In the genomic region with DNA sequence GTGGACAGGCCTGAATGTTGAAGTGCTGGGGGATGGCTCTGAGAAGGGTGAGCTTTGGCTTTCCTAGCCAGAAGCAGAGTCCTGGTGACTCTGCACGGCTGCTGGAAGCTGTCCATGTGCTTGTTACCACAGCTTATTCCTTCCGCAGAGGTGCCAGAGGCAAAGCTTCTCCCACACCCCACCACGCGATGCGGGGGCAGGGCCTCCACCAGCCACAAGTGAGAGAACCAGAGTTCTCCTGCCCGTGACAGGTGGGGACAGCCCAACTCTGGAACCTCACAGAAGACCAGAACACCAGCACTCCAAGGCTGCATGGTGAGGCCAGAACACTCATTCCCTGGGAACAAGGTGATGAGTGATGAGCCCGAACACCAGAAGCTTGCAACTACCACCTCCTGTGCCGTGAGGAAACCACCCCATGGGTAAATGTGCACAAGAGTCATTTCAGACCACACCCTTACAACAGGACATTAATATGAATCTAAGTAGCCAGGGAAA, we compare ENCODE assay signal across 2 cellular contexts.
A peak's percentile ranks its signal among the peaks of the same experiment; 100 is the strongest.
TF ChIP-seq lines count a peak whose summit lies in the region.

No MANE protein-coding gene starts in this region.

TF ChIP-seq in endothelial cell of umbilical vein, 7 proteins besides CTCF, POLR2A, EP300 and RAD21:
- TF ChIP-seq, protein P1, sequence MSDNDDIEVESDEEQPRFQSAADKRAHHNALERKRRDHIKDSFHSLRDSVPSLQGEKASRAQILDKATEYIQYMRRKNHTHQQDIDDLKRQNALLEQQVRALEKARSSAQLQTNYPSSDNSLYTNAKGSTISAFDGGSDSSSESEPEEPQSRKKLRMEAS (IDR thresholded peaks at IDR 0.05; ENCODE audit: insufficient read depth, insufficient read length): no peak
- no peak for TF ChIP-seq GATA2 (IDR thresholded peaks at IDR 0.05; ENCODE audit: insufficient read depth, insufficient read length, low read depth, low read length)
- no peak for TF ChIP-seq JUN (IDR thresholded peaks at IDR 0.05; ENCODE audit: borderline replicate concordance, insufficient read depth, insufficient read length, low read depth)
- no peak for TF ChIP-seq FOS (IDR thresholded peaks at IDR 0.05; ENCODE audit: borderline replicate concordance, insufficient read depth, low read length)
- no peak for TF ChIP-seq POLR2AphosphoS5 (IDR thresholded peaks at IDR 0.05; ENCODE audit: insufficient read depth, low read depth, low read length)
- no peak for TF ChIP-seq EZH2 (IDR thresholded peaks at IDR 0.05; ENCODE audit: borderline replicate concordance, low read depth, low read length, severe bottlenecking)
- TF ChIP-seq MYC (IDR thresholded peaks at IDR 0.05; ENCODE audit: low read depth, low read length): no peak

TF ChIP-seq in HepG2, 621 proteins besides CTCF, POLR2A, EP300 and RAD21:
- TF ChIP-seq AGO2 (optimal IDR thresholded peaks at IDR 0.05; ENCODE audit: low read depth, low read length): peak; percentile 89
- TF ChIP-seq, protein P2, sequence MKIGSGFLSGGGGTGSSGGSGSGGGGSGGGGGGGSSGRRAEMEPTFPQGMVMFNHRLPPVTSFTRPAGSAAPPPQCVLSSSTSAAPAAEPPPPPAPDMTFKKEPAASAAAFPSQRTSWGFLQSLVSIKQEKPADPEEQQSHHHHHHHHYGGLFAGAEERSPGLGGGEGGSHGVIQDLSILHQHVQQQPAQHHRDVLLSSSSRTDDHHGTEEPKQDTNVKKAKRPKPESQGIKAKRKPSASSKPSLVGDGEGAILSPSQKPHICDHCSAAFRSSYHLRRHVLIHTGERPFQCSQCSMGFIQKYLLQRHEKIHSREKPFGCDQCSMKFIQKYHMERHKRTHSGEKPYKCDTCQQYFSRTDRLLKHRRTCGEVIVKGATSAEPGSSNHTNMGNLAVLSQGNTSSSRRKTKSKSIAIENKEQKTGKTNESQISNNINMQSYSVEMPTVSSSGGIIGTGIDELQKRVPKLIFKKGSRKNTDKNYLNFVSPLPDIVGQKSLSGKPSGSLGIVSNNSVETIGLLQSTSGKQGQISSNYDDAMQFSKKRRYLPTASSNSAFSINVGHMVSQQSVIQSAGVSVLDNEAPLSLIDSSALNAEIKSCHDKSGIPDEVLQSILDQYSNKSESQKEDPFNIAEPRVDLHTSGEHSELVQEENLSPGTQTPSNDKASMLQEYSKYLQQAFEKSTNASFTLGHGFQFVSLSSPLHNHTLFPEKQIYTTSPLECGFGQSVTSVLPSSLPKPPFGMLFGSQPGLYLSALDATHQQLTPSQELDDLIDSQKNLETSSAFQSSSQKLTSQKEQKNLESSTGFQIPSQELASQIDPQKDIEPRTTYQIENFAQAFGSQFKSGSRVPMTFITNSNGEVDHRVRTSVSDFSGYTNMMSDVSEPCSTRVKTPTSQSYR (CRISPR knock-in tag; IDR thresholded peaks at IDR 0.05; ENCODE audit: borderline replicate concordance): peak; percentile 52; the same call in 1 of the 2 replicates
- peak; percentile 63 for TF ChIP-seq POLR2G (IDR thresholded peaks at IDR 0.05; ENCODE audit: low read depth, low read length)
- TF ChIP-seq, protein P3, sequence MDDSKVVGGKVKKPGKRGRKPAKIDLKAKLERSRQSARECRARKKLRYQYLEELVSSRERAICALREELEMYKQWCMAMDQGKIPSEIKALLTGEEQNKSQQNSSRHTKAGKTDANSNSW (CRISPR knock-in tag; IDR thresholded peaks at IDR 0.05; ENCODE audit: borderline replicate concordance): 0 out of 2 replicates have a peak, but pooled peaks have one; percentile 30
- TF ChIP-seq SRY (CRISPR knock-in tag; IDR thresholded peaks at IDR 0.05): peak; percentile 44; the same call in 1 of the 2 replicates
- no peak for TF ChIP-seq ZNF446 (CRISPR knock-in tag; IDR thresholded peaks at IDR 0.05)
- 0 out of 2 replicates have a peak, but pooled peaks have one; percentile 23 for TF ChIP-seq ZNF768 (CRISPR knock-in tag; IDR thresholded peaks at IDR 0.05)
- 0 out of 2 replicates have a peak, but pooled peaks have one; percentile 28 for TF ChIP-seq KDM2A (CRISPR knock-in tag; IDR thresholded peaks at IDR 0.05; ENCODE audit: borderline replicate concordance, low read depth)
- TF ChIP-seq, protein P4, sequence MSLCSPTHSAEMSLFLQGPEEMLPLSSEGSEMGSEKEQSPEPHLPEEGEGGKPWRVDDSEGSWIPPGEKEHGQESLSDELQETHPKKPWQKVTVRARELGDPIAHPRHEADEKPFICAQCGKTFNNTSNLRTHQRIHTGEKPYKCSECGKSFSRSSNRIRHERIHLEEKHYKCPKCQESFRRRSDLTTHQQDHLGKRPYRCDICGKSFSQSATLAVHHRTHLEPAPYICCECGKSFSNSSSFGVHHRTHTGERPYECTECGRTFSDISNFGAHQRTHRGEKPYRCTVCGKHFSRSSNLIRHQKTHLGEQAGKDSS (CRISPR knock-in tag; IDR thresholded peaks at IDR 0.05; ENCODE audit: borderline replicate concordance, low read depth): 0 out of 2 replicates have a peak, but pooled peaks have one; percentile 1
- TF ChIP-seq ZNF274 (CRISPR knock-in tag; IDR thresholded peaks at IDR 0.05): 0 out of 2 replicates have a peak, but pooled peaks have one; percentile 29
- TF ChIP-seq, protein P5, sequence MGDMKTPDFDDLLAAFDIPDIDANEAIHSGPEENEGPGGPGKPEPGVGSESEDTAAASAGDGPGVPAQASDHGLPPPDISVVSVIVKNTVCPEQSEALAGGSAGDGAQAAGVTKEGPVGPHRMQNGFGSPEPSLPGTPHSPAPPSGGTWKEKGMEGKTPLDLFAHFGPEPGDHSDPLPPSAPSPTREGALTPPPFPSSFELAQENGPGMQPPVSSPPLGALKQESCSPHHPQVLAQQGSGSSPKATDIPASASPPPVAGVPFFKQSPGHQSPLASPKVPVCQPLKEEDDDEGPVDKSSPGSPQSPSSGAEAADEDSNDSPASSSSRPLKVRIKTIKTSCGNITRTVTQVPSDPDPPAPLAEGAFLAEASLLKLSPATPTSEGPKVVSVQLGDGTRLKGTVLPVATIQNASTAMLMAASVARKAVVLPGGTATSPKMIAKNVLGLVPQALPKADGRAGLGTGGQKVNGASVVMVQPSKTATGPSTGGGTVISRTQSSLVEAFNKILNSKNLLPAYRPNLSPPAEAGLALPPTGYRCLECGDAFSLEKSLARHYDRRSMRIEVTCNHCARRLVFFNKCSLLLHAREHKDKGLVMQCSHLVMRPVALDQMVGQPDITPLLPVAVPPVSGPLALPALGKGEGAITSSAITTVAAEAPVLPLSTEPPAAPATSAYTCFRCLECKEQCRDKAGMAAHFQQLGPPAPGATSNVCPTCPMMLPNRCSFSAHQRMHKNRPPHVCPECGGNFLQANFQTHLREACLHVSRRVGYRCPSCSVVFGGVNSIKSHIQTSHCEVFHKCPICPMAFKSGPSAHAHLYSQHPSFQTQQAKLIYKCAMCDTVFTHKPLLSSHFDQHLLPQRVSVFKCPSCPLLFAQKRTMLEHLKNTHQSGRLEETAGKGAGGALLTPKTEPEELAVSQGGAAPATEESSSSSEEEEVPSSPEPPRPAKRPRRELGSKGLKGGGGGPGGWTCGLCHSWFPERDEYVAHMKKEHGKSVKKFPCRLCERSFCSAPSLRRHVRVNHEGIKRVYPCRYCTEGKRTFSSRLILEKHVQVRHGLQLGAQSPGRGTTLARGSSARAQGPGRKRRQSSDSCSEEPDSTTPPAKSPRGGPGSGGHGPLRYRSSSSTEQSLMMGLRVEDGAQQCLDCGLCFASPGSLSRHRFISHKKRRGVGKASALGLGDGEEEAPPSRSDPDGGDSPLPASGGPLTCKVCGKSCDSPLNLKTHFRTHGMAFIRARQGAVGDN (CRISPR knock-in tag; IDR thresholded peaks at IDR 0.05): peak; percentile 38
- TF ChIP-seq POLR2AphosphoS2 (IDR thresholded peaks at IDR 0.05; ENCODE audit: low read depth, low read length): peak; percentile 23; the same call in 1 of the 2 replicates
- no peak for TF ChIP-seq SP5 (CRISPR knock-in tag; IDR thresholded peaks at IDR 0.05; ENCODE audit: borderline replicate concordance, low read depth)
- TF ChIP-seq MBD4 (IDR thresholded peaks at IDR 0.05; ENCODE audit: borderline replicate concordance, low read length): 0 out of 2 replicates have a peak, but pooled peaks have one; percentile 65
- no peak for TF ChIP-seq IRX3 (CRISPR knock-in tag; IDR thresholded peaks at IDR 0.05; ENCODE audit: borderline replicate concordance, low read depth)
